9 cellular contexts compared by ENCODE assay signal in genomic region chr19:3098515-3099346, GRCh38. TPM values are rescaled to one million over a fixed set of nuclear protein-coding genes. Genes with fewer than 3 reads are reported as not detected.
DNase-seq lines count a peak whose midpoint lies in the region; ATAC-seq and TF ChIP-seq lines count a peak whose summit lies in the region.
"Had no signal": no experiment of that assay in that cellular context is flagged by ENCODE, and none has a peak within 500 bp of the region (broad histone marks: within the 10 kb centered on the region; RNA-seq: fewer than 3 reads in every experiment).

No MANE protein-coding gene starts in this region.

- no peak overlapping the region for H3K27ac Mint-ChIP-seq in activated T-helper 17 cell treated with anti-CD3 and anti-CD28 coated beads, Interleukin-2, amount 50 U/mL, for 72 hours
- H3K27ac Mint-ChIP-seq in glutamatergic neuron (ENCODE audit: unreplicated experiment) = no peak overlapping the region

- no peaks in the 10 kb centered on the region for H3K27me3 ChIP-seq in sigmoid colon

- no peak for TF ChIP-seq EP300 in sigmoid colon (IDR thresholded peaks at IDR 0.05)

- H3K4me3 Mint-ChIP-seq in activated T-helper 17 cell treated with anti-CD3 and anti-CD28 coated beads, Interleukin-2, amount 50 U/mL, for 72 hours = peak overlapping the region; percentile 38
- peak overlapping the region; percentile 57 for H3K4me3 Mint-ChIP-seq in glutamatergic neuron (ENCODE audit: unreplicated experiment)

- WGBS in sigmoid colon, 2 donors = 22 to 26% methylated on average over 40 of the region's 40 CpGs

- H3K27me3 Mint-ChIP-seq in activated T-helper 17 cell treated with anti-CD3 and anti-CD28 coated beads, Interleukin-2, amount 50 U/mL, for 72 hours = peaks cover 12% of the 10 kb centered on the region
- H3K27me3 Mint-ChIP-seq in glutamatergic neuron (ENCODE audit: unreplicated experiment) = peaks cover 6% of the 10 kb centered on the region

- H3K4me3 ChIP-seq in sigmoid colon = peak overlapping the region; percentile 20 to 75 (median 30)

- peak overlapping the region; percentile 65 to 86 (median 83) for H3K27ac ChIP-seq in sigmoid colon

- no peak for ATAC-seq in activated T-helper 17 cell treated with anti-CD3 and anti-CD28 coated beads, Interleukin-2, amount 50 U/mL, for 72 hours (replicated peaks)
- no peak for ATAC-seq in GM18873 (IDR thresholded peaks at IDR 0.05; ENCODE audit: low FRiP score, unreplicated experiment)

- peaks cover 9% of the 10 kb centered on the region for H3K4me1 Mint-ChIP-seq in activated T-helper 17 cell treated with anti-CD3 and anti-CD28 coated beads, Interleukin-2, amount 50 U/mL, for 72 hours
- H3K4me1 Mint-ChIP-seq in glutamatergic neuron (ENCODE audit: low read depth, unreplicated experiment) = peaks cover 23% of the 10 kb centered on the region

- DNase-seq in EH (ENCODE audit: low read depth) (peak; percentile 50), glutamatergic neuron (no peak), sigmoid colon (peak; percentile 83), DMS79 treated with DMSO at 0.1 percent for 48 hours (lab: John Stamatoyannopoulos, UW) (no peak), OCI-M1 (lab: John Stamatoyannopoulos, UW) (no peak)
- DNase-seq in stimulated activated CD4-positive, alpha-beta T cell treated with anti-CD3 and anti-CD28 coated beads, Interleukin-12 subunit alpha, Interleukin-12 subunit beta, amount 100 ng/mL, for 4 hours = no peak
- DNase-seq: stimulated activated naive CD4-positive, alpha-beta T cell treated with Interleukin-2 at 50 U/mL for 16 hours had no signal

- TF ChIP-seq POLR2A in sigmoid colon (IDR thresholded peaks at IDR 0.05) = no peak

- no peaks in the 10 kb centered on the region for H3K36me3 ChIP-seq in sigmoid colon

- no peaks in the 10 kb centered on the region for H3K9me3 ChIP-seq in sigmoid colon

- no peaks in the 10 kb centered on the region for H3K36me3 Mint-ChIP-seq in activated T-helper 17 cell treated with anti-CD3 and anti-CD28 coated beads, Interleukin-2, amount 50 U/mL, for 72 hours (ENCODE audit: low read depth)
- H3K36me3 Mint-ChIP-seq in glutamatergic neuron (ENCODE audit: unreplicated experiment) = no peaks in the 10 kb centered on the region

- peaks cover 2 to 88% (median 76%) of the 10 kb centered on the region in 4 donors for H3K4me1 ChIP-seq in sigmoid colon

- H3K9me3 Mint-ChIP-seq in activated T-helper 17 cell treated with anti-CD3 and anti-CD28 coated beads, Interleukin-2, amount 50 U/mL, for 72 hours = no peaks in the 10 kb centered on the region
- peaks cover 5% of the 10 kb centered on the region for H3K9me3 Mint-ChIP-seq in glutamatergic neuron (ENCODE audit: unreplicated experiment)

- TF ChIP-seq CTCF in glutamatergic neuron (IDR thresholded peaks at IDR 0.05; ENCODE audit: partially characterized antibody, unreplicated experiment) = no peak
- no peak for TF ChIP-seq CTCF in sigmoid colon (IDR thresholded peaks at IDR 0.05)

- intact Hi-C loops in sigmoid colon (cut with DNase I) = no loop called here

RNA-seq across cellular contexts. Expression of gene GNA11, which starts 4.6 kb away (rescaled TPM):
- total RNA-seq in activated T-helper 17 cell treated with anti-CD3 and anti-CD28 coated beads, Interleukin-2, amount 50 U/mL, for 72 hours = 1 to 10 TPM; 1.9 to 2.6 TPM
- total RNA-seq in glutamatergic neuron (ENCODE audit: unreplicated experiment) (32.4 TPM), sigmoid colon (10 to 100 TPM; 43.2 to 52.5 (median 45.4) TPM)
- 100 to 1,000 TPM in 2 of 3 donors, 10 to 100 TPM in 1; 90.1 to 151 (median 150) TPM for polyA plus RNA-seq in sigmoid colon

RNA-seq across cellular contexts. Expression of gene TLE5, which starts 36.4 kb away (rescaled TPM):
- 100 to 1,000 TPM; 348 to 436 TPM for total RNA-seq in activated T-helper 17 cell treated with anti-CD3 and anti-CD28 coated beads, Interleukin-2, amount 50 U/mL, for 72 hours
- total RNA-seq in glutamatergic neuron (ENCODE audit: unreplicated experiment) (258 TPM), sigmoid colon (100 to 1,000 TPM; 581 to 711 (median 629) TPM)
- polyA plus RNA-seq in sigmoid colon = 100 to 1,000 TPM; 561 to 714 (median 581) TPM

RNA-seq across cellular contexts. Expression of gene GNA15, which starts 37.1 kb away (rescaled TPM):
- total RNA-seq in activated T-helper 17 cell treated with anti-CD3 and anti-CD28 coated beads, Interleukin-2, amount 50 U/mL, for 72 hours = 100 to 1,000 TPM; 202 to 297 TPM
- total RNA-seq in glutamatergic neuron (ENCODE audit: unreplicated experiment) (not detected), sigmoid colon (1 to 10 TPM in 3 of 4 donors, under 1 TPM in 1; 0.55 to 6.0 (median 4.4) TPM)
- polyA plus RNA-seq in sigmoid colon = 1 to 10 TPM; 4.2 to 5.6 (median 5.1) TPM

Comparison
In these comparisons a context has a peak if more than half of its experiments do, and no peak if none do; other contexts are left out.
1. DNase-seq: peak in EH (single experiment) and sigmoid colon (single experiment); none in glutamatergic neuron (single experiment), DMS79 treated with DMSO at 0.1 percent for 48 hours (single experiment), OCI-M1 (single experiment) and stimulated activated CD4-positive, alpha-beta T cell treated with anti-CD3 and anti-CD28 coated beads, Interleukin-12 subunit alpha, Interleukin-12 subunit beta, amount 100 ng/mL, for 4 hours (single experiment).
2. RNA of gene GNA15, which starts 37.1 kb away (total RNA-seq): 202 to 297 TPM in activated T-helper 17 cell treated with anti-CD3 and anti-CD28 coated beads, Interleukin-2, amount 50 U/mL, for 72 hours; 0.55 to 6.0 TPM in sigmoid colon and not detected in glutamatergic neuron (single experiment); every median in the first group is over 10 times any median in the second.